Comparison of ENCODE assay signal across 14 cellular contexts in the genomic region with DNA sequence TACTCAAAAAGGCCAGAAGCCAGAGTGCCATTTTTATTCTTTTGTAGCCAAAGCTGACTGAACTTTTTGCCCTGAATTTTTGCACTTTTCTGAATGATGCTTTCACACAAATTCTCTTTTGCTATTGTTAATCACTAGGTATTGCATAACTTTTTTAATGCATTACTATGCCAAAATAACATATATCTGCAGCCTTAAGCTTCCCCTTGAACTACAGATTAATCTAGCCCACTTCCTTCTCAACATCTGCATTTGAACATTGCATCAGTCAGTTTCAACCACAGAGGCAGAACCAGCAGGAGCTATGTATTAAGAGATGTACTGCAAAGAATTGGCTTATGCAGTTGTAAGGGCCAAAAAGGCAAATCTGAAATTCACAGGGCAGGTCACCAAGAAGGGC.
DNase-seq lines count a peak whose midpoint lies in the region; ATAC-seq and TF ChIP-seq lines count a peak whose summit lies in the region.
"Had no signal": no experiment of that assay in that cellular context is flagged by ENCODE, and none has a peak within 500 bp of the region (broad histone marks: within the 10 kb centered on the region; RNA-seq: fewer than 3 reads in every experiment).

No MANE protein-coding gene starts in this region.

- H3K9ac ChIP-seq in Loucy (ENCODE audit: low read depth, low read length, poor library complexity, severe bottlenecking) = peak overlapping the region; percentile 3

- peaks cover 7% of the 10 kb centered on the region; the same call in 1 of the 2 replicates for H3F3A ChIP-seq in Loucy (ENCODE audit: low read depth)

- peaks cover 46% of the 10 kb centered on the region for H3K4me1 ChIP-seq in Loucy (ENCODE audit: insufficient read depth, low read length, poor library complexity, severe bottlenecking)
- no peaks in the 10 kb centered on the region for H3K4me1 ChIP-seq in CD8-positive, alpha-beta memory T cell (ENCODE audit: insufficient read depth, low read length)
- H3K4me1 ChIP-seq: spleen had no signal

- TF ChIP-seq CTCF in Loucy (conservative IDR thresholded peaks at IDR 0.05; ENCODE audit: low read length) (no peak), fibroblast of pulmonary artery (IDR thresholded peaks at IDR 0.05; ENCODE audit: low read length, missing control alignments) (no peak), nephron progenitor cell (IDR thresholded peaks at IDR 0.05) (no peak)

- no peak overlapping the region for H3K27ac Mint-ChIP-seq in CD8-positive, alpha-beta memory T cell
- H3K27ac Mint-ChIP-seq in nephron progenitor cell = no peak overlapping the region
- H3K27ac Mint-ChIP-seq: brain; immature natural killer cell; naive thymus-derived CD8-positive, alpha-beta T cell had no signal

- no peaks in the 10 kb centered on the region for H3K9me3 ChIP-seq in Loucy (ENCODE audit: insufficient read depth, low read depth, low read length)
- no peaks in the 10 kb centered on the region for H3K9me3 ChIP-seq in CD8-positive, alpha-beta memory T cell (ENCODE audit: low read length)
- H3K9me3 ChIP-seq: spleen had no signal

- H3K36me3 Mint-ChIP-seq in CD8-positive, alpha-beta memory T cell = no peaks in the 10 kb centered on the region
- H3K36me3 Mint-ChIP-seq in nephron progenitor cell (ENCODE audit: low read depth) = no peaks in the 10 kb centered on the region
- H3K36me3 Mint-ChIP-seq: brain; immature natural killer cell; naive thymus-derived CD8-positive, alpha-beta T cell had no signal

- ATAC-seq in GM18907 (IDR thresholded peaks at IDR 0.05; ENCODE audit: unreplicated experiment) (peak; percentile 78), HG02870 (IDR thresholded peaks at IDR 0.05; ENCODE audit: unreplicated experiment) (peak; percentile 73), HG02970 (IDR thresholded peaks at IDR 0.05; ENCODE audit: low FRiP score, unreplicated experiment) (no peak), HG03342 (IDR thresholded peaks at IDR 0.05; ENCODE audit: unreplicated experiment) (no peak)
- ATAC-seq: naive thymus-derived CD8-positive, alpha-beta T cell had no signal

- H3K27ac ChIP-seq in CD8-positive, alpha-beta memory T cell (ENCODE audit: low read depth, low read length) = no peak overlapping the region
- H3K27ac ChIP-seq: spleen had no signal

- H3K4me1 Mint-ChIP-seq in CD8-positive, alpha-beta memory T cell = no peaks in the 10 kb centered on the region
- H3K4me1 Mint-ChIP-seq in nephron progenitor cell = no peaks in the 10 kb centered on the region
- H3K4me1 Mint-ChIP-seq: brain had no signal

- H3K27me3 Mint-ChIP-seq in CD8-positive, alpha-beta memory T cell = peaks cover 0 to 6% of the 10 kb centered on the region in 2 donors
- H3K27me3 Mint-ChIP-seq in nephron progenitor cell (ENCODE audit: low read depth, poor library complexity) = peaks cover 3% of the 10 kb centered on the region

- no peaks in the 10 kb centered on the region for H3K9me2 ChIP-seq in Loucy (replicated peaks; ENCODE audit: low read depth, low read length)

- no peaks in the 10 kb centered on the region for H3K79me2 ChIP-seq in Loucy (ENCODE audit: insufficient read depth, low read length)

- H3K4me2 ChIP-seq in Loucy (ENCODE audit: low read depth, low read length, poor library complexity, severe bottlenecking) = peak overlapping the region; percentile 51

- peak overlapping the region; percentile 10 for H3K4me3 ChIP-seq in Loucy (ENCODE audit: low read length, poor library complexity, severe bottlenecking)
- no peak overlapping the region for H3K4me3 ChIP-seq in fibroblast of pulmonary artery (replicated peaks; ENCODE audit: low read depth, low read length)
- no peak overlapping the region for H3K4me3 ChIP-seq in CD8-positive, alpha-beta memory T cell (ENCODE audit: low read length)
- H3K4me3 ChIP-seq: spleen had no signal

- DNase-seq in fibroblast of pulmonary artery (ENCODE audit: low read depth) (peak; percentile 52), nephron progenitor cell (no peak)
- no peak for DNase-seq in CD8-positive, alpha-beta memory T cell
- DNase-seq: activated CD8-positive, alpha-beta memory T cell treated with anti-CD3 and anti-CD28 coated beads, Interleukin-2, amount 50 U/mL, for 4 hours; immature natural killer cell; naive thymus-derived CD8-positive, alpha-beta T cell; NCI-H1105 treated with DMSO at 0.1 percent for 48 hours; spleen had no signal

- H2AFZ ChIP-seq in Loucy (ENCODE audit: low read length) = peak overlapping the region; percentile 2; the same call in 1 of the 2 replicates

- peaks cover 0 to 9% (median 0%) of the 10 kb centered on the region in 5 donors for H3K9me3 Mint-ChIP-seq in CD8-positive, alpha-beta memory T cell
- peaks cover 3% of the 10 kb centered on the region for H3K9me3 Mint-ChIP-seq in nephron progenitor cell

- CTCF ChIA-PET in CD8-positive, alpha-beta memory T cell (lab: Charles Lee) = no interaction called here

- H4K20me1 ChIP-seq in Loucy (ENCODE audit: insufficient read depth, low read length, poor library complexity, severe bottlenecking) = no peaks in the 10 kb centered on the region

- no peaks in the 10 kb centered on the region for H3K27me3 ChIP-seq in Loucy (ENCODE audit: insufficient read depth, low read length, poor library complexity, severe bottlenecking)
- no peaks in the 10 kb centered on the region for H3K27me3 ChIP-seq in CD8-positive, alpha-beta memory T cell (ENCODE audit: insufficient read depth, low read length, poor library complexity, severe bottlenecking)

- H3K4me3 Mint-ChIP-seq in CD8-positive, alpha-beta memory T cell = no peak overlapping the region
- no peak overlapping the region for H3K4me3 Mint-ChIP-seq in nephron progenitor cell
- H3K4me3 Mint-ChIP-seq: brain; immature natural killer cell; naive thymus-derived CD8-positive, alpha-beta T cell had no signal

- no peaks in the 10 kb centered on the region for H3K36me3 ChIP-seq in Loucy (ENCODE audit: insufficient read depth, low read length)
- H3K36me3 ChIP-seq in CD8-positive, alpha-beta memory T cell (ENCODE audit: insufficient read depth, low read length) = no peaks in the 10 kb centered on the region
- H3K36me3 ChIP-seq: spleen had no signal

- POLR2A ChIA-PET in CD8-positive, alpha-beta memory T cell (lab: Charles Lee) = no interaction called here

Comparison
In these comparisons a context has a peak if more than half of its experiments do, and no peak if none do; other contexts are left out.
1. ATAC-seq: peak in GM18907 (single experiment) and HG02870 (single experiment); none in HG02970 (single experiment) and HG03342 (single experiment).